17 cellular contexts compared by ENCODE assay signal in genomic region chr3:151204530-151205401, GRCh38. TPM values are rescaled to one million over a fixed set of nuclear protein-coding genes. Genes with fewer than 3 reads are reported as not detected.
DNase-seq lines count a peak whose midpoint lies in the region; ATAC-seq, FAIRE-seq and TF ChIP-seq lines count a peak whose summit lies in the region.
"Had no signal": no experiment of that assay in that cellular context is flagged by ENCODE, and none has a peak within 500 bp of the region (broad histone marks: within the 10 kb centered on the region; RNA-seq: fewer than 3 reads in every experiment).

No MANE protein-coding gene starts in this region.

- no peak for FAIRE-seq in keratinocyte (lab: Jason Lieb, UNC)
- FAIRE-seq: pancreas had no signal

- no peak for DNase-seq in activated naive CD4-positive, alpha-beta T cell treated with Interleukin-2 at 50 U/mL for 16 hours
- no peak for DNase-seq in activated CD4-positive, alpha-beta memory T cell treated with anti-CD3 and anti-CD28 coated beads, Interleukin-2, amount 10 ng/mL, durations not matched to agents 7 days and 5 days
- no peak for DNase-seq in keratinocyte (ENCODE audit: low read depth, low spot score)
- no peak for DNase-seq in upper lobe of left lung
- DNase-seq in OCI-LY7 (ENCODE audit: low spot score), result no peak
- no peak for DNase-seq in A172 (ENCODE audit: low spot score)
- DNase-seq in kidney tubule cell (ENCODE audit: low spot score), result no peak
- DNase-seq: activated effector memory CD4-positive, alpha-beta T cell treated with Interleukin-2 at 50 U/mL for 16 hours; Calu3; NCI-H146; pancreas; stimulated activated CD4-positive, alpha-beta T cell treated with anti-CD3 and anti-CD28 coated beads, Interleukin-4, amount 100 ng/mL, for 24 hours; testis had no signal

- H3K9me3 Mint-ChIP-seq in activated naive CD4-positive, alpha-beta T cell treated with anti-CD3 and anti-CD28 coated beads, Interleukin-2, amount 50 U/mL, for 24 hours, result no peaks in the 10 kb centered on the region
- no peaks in the 10 kb centered on the region for H3K9me3 Mint-ChIP-seq in activated CD4-positive, alpha-beta memory T cell treated with anti-CD3 and anti-CD28 coated beads, Interleukin-2, amount 10 ng/mL, durations not matched to agents 7 days and 5 days

- H3K36me3 Mint-ChIP-seq in activated naive CD4-positive, alpha-beta T cell treated with anti-CD3 and anti-CD28 coated beads, Interleukin-2, amount 50 U/mL, for 24 hours, result peaks cover 13% of the 10 kb centered on the region
- H3K36me3 Mint-ChIP-seq in activated CD4-positive, alpha-beta memory T cell treated with anti-CD3 and anti-CD28 coated beads, Interleukin-2, amount 10 ng/mL, durations not matched to agents 7 days and 5 days (ENCODE audit: low read depth), result peaks cover 39% of the 10 kb centered on the region

- TF ChIP-seq POLR2A in upper lobe of left lung (IDR thresholded peaks at IDR 0.05), result peak in 1 of 4 donors; percentile 11

- H3K9ac ChIP-seq in keratinocyte (ENCODE audit: control insufficient read depth, extremely low read depth, insufficient read depth, low read length), result no peak overlapping the region

- intact Hi-C loops in OCI-LY7 (cut with micrococcal nuclease; ENCODE audit: unreplicated experiment), result no loop called here

- no peaks in the 10 kb centered on the region for H3K36me3 ChIP-seq in keratinocyte (ENCODE audit: control insufficient read depth in 2 of 2, extremely low read depth in 1 of 2, insufficient read depth in 2 of 2, low read length in 2 of 2)
- H3K36me3 ChIP-seq in upper lobe of left lung, result no peaks in the 10 kb centered on the region
- no peaks in the 10 kb centered on the region for H3K36me3 ChIP-seq in OCI-LY7 (ENCODE audit: insufficient read depth, low read length)
- H3K36me3 ChIP-seq: pancreas had no signal

- H3K4me1 ChIP-seq in keratinocyte (ENCODE audit: control insufficient read depth, extremely low read depth, insufficient read depth, low read length) (no peaks in the 10 kb centered on the region), upper lobe of left lung (peaks cover 0 to 7% (median 4%) of the 10 kb centered on the region in 4 donors), OCI-LY7 (ENCODE audit: insufficient read depth, low read length, poor library complexity, severe bottlenecking) (no peaks in the 10 kb centered on the region)
- H3K4me1 ChIP-seq: pancreas, testis had no signal

- no peaks in the 10 kb centered on the region for H3K9me2 ChIP-seq in OCI-LY7 (ENCODE audit: insufficient read depth, low read length)

- no peaks in the 10 kb centered on the region for H3K27me3 ChIP-seq in keratinocyte (ENCODE audit: control insufficient read depth, extremely low read depth, insufficient read depth, low read length)
- H3K27me3 ChIP-seq in upper lobe of left lung, result no peaks in the 10 kb centered on the region
- H3K27me3 ChIP-seq: pancreas, testis had no signal

- POLR2A ChIA-PET in activated CD4-positive, alpha-beta memory T cell treated with anti-CD3 and anti-CD28 coated beads, Interleukin-2, amount 10 ng/mL, durations not matched to agents 7 days and 5 days (lab: Charles Lee), result interaction anchor here (0.6 to 6.7 kb wide), 11 partner anchors 15 to 994 kb away, joined by 3 to 73 read pairs (median 4); partner anchors contain the start of gene SIAH2
- POLR2A ChIA-PET in OCI-LY7 (lab: Charles Lee), result interaction anchor here (0.6 kb wide), 2 partner anchors 37 to 598 kb away, joined by 3 read pairs; no protein-coding TSS in a partner anchor

- H3K4me1 Mint-ChIP-seq in activated naive CD4-positive, alpha-beta T cell treated with anti-CD3 and anti-CD28 coated beads, Interleukin-2, amount 50 U/mL, for 24 hours, result peaks cover 69% of the 10 kb centered on the region
- H3K4me1 Mint-ChIP-seq in activated CD4-positive, alpha-beta memory T cell treated with anti-CD3 and anti-CD28 coated beads, Interleukin-2, amount 10 ng/mL, durations not matched to agents 7 days and 5 days, result peaks cover 59% of the 10 kb centered on the region

- BruUV-seq in OCI-LY7 (replicated peaks; lab: Mats Ljungman, UMichigan), result no TSS peak

- no peak for ATAC-seq in upper lobe of left lung (ENCODE audit: low FRiP score in 2 of 2)
- ATAC-seq: pancreas had no signal

- H3K9me3 ChIP-seq in keratinocyte (ENCODE audit: control insufficient read depth, low read depth, low read length) (no peaks in the 10 kb centered on the region), upper lobe of left lung (no peaks in the 10 kb centered on the region), OCI-LY7 (ENCODE audit: low read length) (no peaks in the 10 kb centered on the region)
- H3K9me3 ChIP-seq: pancreas, testis had no signal

- 49 to 64% methylated on average over 3 of the region's 3 CpGs for WGBS in upper lobe of left lung, 2 donors

- H3K9me1 ChIP-seq in keratinocyte (ENCODE audit: control insufficient read depth, extremely low read depth, insufficient read depth, low read length), result no peaks in the 10 kb centered on the region

- dilution Hi-C loops in keratinocyte (cut with MboI; ENCODE audit: extremely low pct_ligation_motif_present, low sequenced_read_pairs), result no loop called here

- H3K4me3 Mint-ChIP-seq in activated naive CD4-positive, alpha-beta T cell treated with anti-CD3 and anti-CD28 coated beads, Interleukin-2, amount 50 U/mL, for 24 hours, result peak overlapping the region; percentile 73
- H3K4me3 Mint-ChIP-seq in activated CD4-positive, alpha-beta memory T cell treated with anti-CD3 and anti-CD28 coated beads, Interleukin-2, amount 10 ng/mL, durations not matched to agents 7 days and 5 days, result peak overlapping the region; percentile 65

- H3K27ac ChIP-seq in keratinocyte (ENCODE audit: control insufficient read depth, insufficient read depth, low read length) (no peak overlapping the region), upper lobe of left lung (peak overlapping the region in 3 of 4 donors; percentile 13 to 48 (median 16)), OCI-LY7 (ENCODE audit: low read depth, low read length, poor library complexity, severe bottlenecking) (no peak overlapping the region)
- H3K27ac ChIP-seq: pancreas, testis had no signal

- H3K4me2 ChIP-seq in keratinocyte (ENCODE audit: control insufficient read depth, extremely low read depth, insufficient read depth, low read depth, low read length) (no peak overlapping the region), OCI-LY7 (ENCODE audit: low read length) (no peak overlapping the region)

- H3K4me3 ChIP-seq in keratinocyte (ENCODE audit: control insufficient read depth in 2 of 3, extremely low read depth in 1 of 3, insufficient read depth in 2 of 3, low read depth in 1 of 3, low read length in 3 of 3) (no peak overlapping the region), upper lobe of left lung (no peak overlapping the region), OCI-LY7 (ENCODE audit: low read depth, low read length, poor library complexity, severe bottlenecking) (no peak overlapping the region)
- H3K4me3 ChIP-seq: pancreas, testis had no signal

- H3K79me2 ChIP-seq in keratinocyte (ENCODE audit: control insufficient read depth, insufficient read depth, low read length) (no peaks in the 10 kb centered on the region), OCI-LY7 (ENCODE audit: insufficient read depth, low read depth, low read length) (no peaks in the 10 kb centered on the region)

- TF ChIP-seq EP300 in upper lobe of left lung (IDR thresholded peaks at IDR 0.05), result peak in 1 of 4 donors; percentile 52

- H2AFZ ChIP-seq in keratinocyte (ENCODE audit: control insufficient read depth, low read length) (peak overlapping the region; percentile 1), OCI-LY7 (ENCODE audit: low read length) (no peak overlapping the region)

- TF ChIP-seq CTCF in keratinocyte (optimal IDR thresholded peaks at IDR 0.05 in 1 of 3, IDR thresholded peaks at IDR 0.05 in 1 of 3, conservative IDR thresholded peaks at IDR 0.05 in 1 of 3; ENCODE audit: extremely low read depth in 1 of 3, insufficient read depth in 2 of 3, low read length in 3 of 3) (no peak), upper lobe of left lung (IDR thresholded peaks at IDR 0.05) (no peak), OCI-LY7 (conservative IDR thresholded peaks at IDR 0.05; ENCODE audit: low read length) (no peak)

- CTCF ChIA-PET in activated CD4-positive, alpha-beta memory T cell treated with anti-CD3 and anti-CD28 coated beads, Interleukin-2, amount 10 ng/mL, durations not matched to agents 7 days and 5 days (lab: Charles Lee), result interaction anchor here (0.6 kb wide), 1 partner anchor 411 kb away, joined by 3 read pairs; no protein-coding TSS in a partner anchor
- CTCF ChIA-PET in OCI-LY7 (lab: Charles Lee; ENCODE audit: unreplicated experiment), result no interaction called here

- H3K27ac Mint-ChIP-seq in activated naive CD4-positive, alpha-beta T cell treated with anti-CD3 and anti-CD28 coated beads, Interleukin-2, amount 50 U/mL, for 24 hours, result peak overlapping the region; percentile 96
- H3K27ac Mint-ChIP-seq in activated CD4-positive, alpha-beta memory T cell treated with anti-CD3 and anti-CD28 coated beads, Interleukin-2, amount 10 ng/mL, durations not matched to agents 7 days and 5 days, result peak overlapping the region; percentile 98

- no peaks in the 10 kb centered on the region for H3K27me3 Mint-ChIP-seq in activated naive CD4-positive, alpha-beta T cell treated with anti-CD3 and anti-CD28 coated beads, Interleukin-2, amount 50 U/mL, for 24 hours
- H3K27me3 Mint-ChIP-seq in activated CD4-positive, alpha-beta memory T cell treated with anti-CD3 and anti-CD28 coated beads, Interleukin-2, amount 10 ng/mL, durations not matched to agents 7 days and 5 days, result no peaks in the 10 kb centered on the region

- no peaks in the 10 kb centered on the region for H4K20me1 ChIP-seq in keratinocyte (ENCODE audit: control insufficient read depth, extremely low read depth, insufficient read depth, low read length)
- no peaks in the 10 kb centered on the region for H4K20me1 ChIP-seq in OCI-LY7 (ENCODE audit: insufficient read depth, low read length)

RNA-seq across cellular contexts. Expression of gene GPR171, which starts 1.8 kb away (rescaled TPM):
- total RNA-seq in activated CD4-positive, alpha-beta memory T cell treated with anti-CD3 and anti-CD28 coated beads, Interleukin-2, amount 10 ng/mL, durations not matched to agents 7 days and 5 days, result 100 to 1,000 TPM; 204 to 222 TPM
- polyA plus RNA-seq in keratinocyte, result not detected in 3 replicates
- not detected for polyA plus RNA-seq in keratinocyte (2011; ENCODE audit: low read depth)
- polyA plus RNA-seq in keratinocyte (2011; cell fraction: cytosol; rRNA removed), result not detected in 2 replicates
- polyA plus RNA-seq in keratinocyte (2011; cell fraction: nucleus; rRNA removed), result not detected in 2 replicates
- polyA plus RNA-seq in keratinocyte (2012; ENCODE audit: low replicate concordance), result not detected in 2 replicates
- polyA minus RNA-seq in keratinocyte, result not detected in 3 replicates
- not detected for polyA minus RNA-seq in keratinocyte (2011; cell fraction: cytosol; rRNA and poly(A)+ RNA removed)
- polyA minus RNA-seq in keratinocyte (2011; cell fraction: nucleus; rRNA and poly(A)+ RNA removed), result not detected in 2 replicates
- total RNA-seq in upper lobe of left lung, result 1 to 10 TPM; 1.0 to 6.6 (median 2.8) TPM
- total RNA-seq in OCI-LY7 (2014; rRNA removed; shearing (Covaris generic)), result not detected in 2 replicates
- not detected in 2 replicates for total RNA-seq in OCI-LY7 (2022)
- total RNA-seq in A172 (2014; rRNA removed; shearing (Covaris generic)), result not detected in 2 replicates
- total RNA-seq: Calu3, dermis microvascular lymphatic vessel endothelial cell, MCF 10A, myocyte had no signal

Comparison
In these comparisons a context has a peak if more than half of its experiments do, and no peak if none do; other contexts are left out.
1. H3K27ac ChIP-seq: peak in upper lobe of left lung (3 of 4); none in keratinocyte (single experiment) and OCI-LY7 (single experiment).
2. RNA of gene GPR171, which starts 1.8 kb away (total RNA-seq): 204 to 222 TPM in activated CD4-positive, alpha-beta memory T cell treated with anti-CD3 and anti-CD28 coated beads, Interleukin-2, amount 10 ng/mL, durations not matched to agents 7 days and 5 days; 1.0 to 6.6 TPM in upper lobe of left lung, not detected in OCI-LY7 and not detected in A172; every median in the first group is over 10 times any median in the second.